In the genomic region with DNA sequence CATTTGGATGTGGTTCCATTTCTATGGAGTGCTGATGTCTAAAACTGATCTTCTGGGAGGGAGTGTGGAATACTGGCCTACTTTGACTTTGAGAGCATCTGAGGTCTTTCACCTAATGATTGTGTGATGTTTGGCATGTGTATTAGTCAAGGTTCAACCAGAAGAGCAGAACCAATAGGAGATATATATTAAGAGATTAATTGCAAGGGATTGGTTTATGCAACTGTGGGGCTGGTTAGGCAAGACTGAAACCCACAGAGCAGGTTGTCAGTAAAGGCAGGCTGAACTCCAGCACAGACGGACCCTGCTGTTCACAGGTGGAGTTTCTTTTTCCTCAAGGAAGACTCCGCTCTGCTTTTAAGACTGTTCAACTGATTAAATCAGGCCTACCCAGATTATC, we compare ENCODE assay signal across 21 cellular contexts. TPM values are rescaled to one million over a fixed set of nuclear protein-coding genes. Genes with fewer than 3 reads are reported as not detected.
A peak's percentile ranks its signal among the peaks of the same experiment; 100 is the strongest.
DNase-seq lines count a peak whose midpoint lies in the region; ATAC-seq, FAIRE-seq and TF ChIP-seq lines count a peak whose summit lies in the region.
"Had no signal": no experiment of that assay in that cellular context is flagged by ENCODE, and none has a peak within 500 bp of the region (broad histone marks: within the 10 kb centered on the region; RNA-seq: fewer than 3 reads in every experiment).

No MANE protein-coding gene starts in this region.

- H2AFZ ChIP-seq in HepG2 (ENCODE audit: low read length), result no peak overlapping the region

- H3K79me2 ChIP-seq in HepG2 (ENCODE audit: insufficient read depth, low read length), result peaks cover 11% of the 10 kb centered on the region

- TF ChIP-seq CTCF in liver (IDR thresholded peaks at IDR 0.05; ENCODE audit: low read depth, low read length, missing input control) (no peak), HepG2 (CRISPR knock-in tag; IDR thresholded peaks at IDR 0.05) (no peak), WERI-Rb-1 (IDR thresholded peaks at IDR 0.05; ENCODE audit: low read depth, low read length) (no peak), esophagus squamous epithelium (IDR thresholded peaks at IDR 0.05) (no peak)

- no peak for TF ChIP-seq RAD21 in liver (IDR thresholded peaks at IDR 0.05)
- TF ChIP-seq RAD21 in HepG2 (CRISPR knock-in tag; IDR thresholded peaks at IDR 0.05), result no peak

- H3K27me3 ChIP-seq in liver (ENCODE audit: control insufficient read depth in 4 of 4, insufficient read depth in 4 of 4, low read length in 3 of 4) (no peaks in the 10 kb centered on the region), HepG2 (ENCODE audit: control insufficient read depth in 1 of 2, insufficient read depth in 2 of 2, low read length in 2 of 2) (no peaks in the 10 kb centered on the region), WERI-Rb-1 (ENCODE audit: insufficient read depth, low read depth, severe bottlenecking) (no peaks in the 10 kb centered on the region), esophagus squamous epithelium (no peaks in the 10 kb centered on the region)
- H3K27me3 ChIP-seq: tibial artery had no signal

- BruUV-seq in HepG2 (replicated peaks; lab: Mats Ljungman, UMichigan), result no TSS peak

- ATAC-seq in HepG2 (no peak), GM19455 (IDR thresholded peaks at IDR 0.05; ENCODE audit: unreplicated experiment) (no peak)
- ATAC-seq: activated CD8-positive, alpha-beta memory T cell treated with anti-CD3 and anti-CD28 coated beads, Interleukin-2, amount 10 ng/mL, durations not matched to agents 7 days and 5 days had no signal

- H3K27ac ChIP-seq in liver (ENCODE audit: low read depth in 1 of 2, low read length in 2 of 2) (no peak overlapping the region), HepG2 (ENCODE audit: extremely low read length, insufficient read depth, low read length) (no peak overlapping the region), WERI-Rb-1 (no peak overlapping the region; the same call in 1 of the 2 replicates), esophagus squamous epithelium (peak overlapping the region; percentile 65 to 83 (median 76))
- H3K27ac ChIP-seq: tibial artery had no signal

- H3K9me3 ChIP-seq in liver (ENCODE audit: control insufficient read depth in 4 of 4, low read length in 3 of 4), result no peaks in the 10 kb centered on the region
- no peaks in the 10 kb centered on the region for H3K9me3 ChIP-seq in HepG2 (ENCODE audit: low read length)
- H3K9me3 ChIP-seq in WERI-Rb-1 (ENCODE audit: severe bottlenecking), result peaks cover 3% of the 10 kb centered on the region
- H3K9me3 ChIP-seq in esophagus squamous epithelium, result no peaks in the 10 kb centered on the region
- H3K9me3 ChIP-seq: tibial artery had no signal

- FAIRE-seq in HepG2 (lab: Jason Lieb, UNC) (no peak), H54 (lab: Jason Lieb, UNC) (no peak)
- FAIRE-seq: A204.1, kidney had no signal

- in situ Hi-C loops in HepG2 (cut with HindIII; ENCODE audit: extremely low pct_ligation_motif_present, low pct_unique_long_range_greater_than_20kb), result no loop called here

- CTCF ChIA-PET in HepG2 (lab: Yijun Ruan, JAX; ENCODE audit: low intra/inter-chr PET ratio, low total read pairs), result no interaction called here

- H3K4me3 ChIP-seq in liver (ENCODE audit: low read depth in 1 of 3, low read length in 3 of 3), result no peak overlapping the region
- no peak overlapping the region for H3K4me3 ChIP-seq in HepG2 (replicated peaks in 1 of 3; ENCODE audit: insufficient read depth in 1 of 3, low read depth in 2 of 3, low read length in 3 of 3)
- no peak overlapping the region for H3K4me3 ChIP-seq in WERI-Rb-1 (ENCODE audit: low read depth, low read length)
- H3K4me3 ChIP-seq in esophagus squamous epithelium, result no peak overlapping the region
- H3K4me3 ChIP-seq: tibial artery had no signal

- DNase-seq in HepG2 (ENCODE audit: low spot score) (no peak), WERI-Rb-1 (peak; percentile 80), esophagus squamous epithelium (lab: John Stamatoyannopoulos, UW) (no peak), NCI-H748 treated with DMSO at 0.1 percent for 48 hours (lab: John Stamatoyannopoulos, UW) (no peak), midbrain (lab: John Stamatoyannopoulos, UW) (no peak), H54 (ENCODE audit: insufficient read length, low spot score) (no peak)
- DNase-seq: activated CD4-positive, CD25-positive, alpha-beta regulatory T cell treated with anti-CD3 and anti-CD28 coated beads, Interleukin-2, amount 50 U/mL, for 72 hours; activated CD8-positive, alpha-beta memory T cell treated with anti-CD3 and anti-CD28 coated beads, Interleukin-2, amount 10 ng/mL, durations not matched to agents 7 days and 5 days; caudate nucleus; effector CD8-positive, alpha-beta T cell; hippocampal formation; kidney; MV-4-11; NCI-H1930; NCI-H446 treated with DMSO at 0.1 percent for 48 hours; SHP77; stimulated activated naive CD4-positive, alpha-beta T cell; tibial artery had no signal

- H3K4me2 ChIP-seq in HepG2 (ENCODE audit: low read depth, low read length), result no peak overlapping the region

- no peak overlapping the region for H3K9ac ChIP-seq in liver (ENCODE audit: low read depth in 1 of 2, low read length in 2 of 2)
- no peak overlapping the region for H3K9ac ChIP-seq in HepG2 (ENCODE audit: insufficient read depth, low read depth, low read length)

- TF ChIP-seq EP300 in HepG2 (IDR thresholded peaks at IDR 0.05; ENCODE audit: low read depth in 2 of 2, low read length in 2 of 2) (no peak), HepG2 (CRISPR knock-in tag; IDR thresholded peaks at IDR 0.05; ENCODE audit: borderline replicate concordance) (no peak)

- TF ChIP-seq POLR2A in HepG2 (IDR thresholded peaks at IDR 0.05; ENCODE audit: insufficient read depth in 1 of 2, low read depth in 2 of 2, low read length in 2 of 2) (no peak), esophagus squamous epithelium (IDR thresholded peaks at IDR 0.05) (no peak), H54 (IDR thresholded peaks at IDR 0.05; ENCODE audit: low read depth, low read length) (no peak)

- WGBS in liver, result 68% methylated on average over 2 of the region's 2 CpGs
- WGBS in HepG2 (ENCODE audit: low lambda C conversion rate), result 50% methylated on average over 2 of the region's 2 CpGs
- WGBS in esophagus squamous epithelium, 2 donors, result 53 to 54% methylated on average over 2 of the region's 2 CpGs

- no peaks in the 10 kb centered on the region for H4K20me1 ChIP-seq in HepG2 (ENCODE audit: insufficient read depth, low read length)

- POLR2A ChIA-PET in HepG2 (lab: Yijun Ruan, JAX), result no interaction called here

- H3K36me3 ChIP-seq in liver (ENCODE audit: control insufficient read depth in 4 of 4, insufficient read depth in 3 of 4, low read depth in 1 of 4, low read length in 3 of 4), result no peaks in the 10 kb centered on the region
- no peaks in the 10 kb centered on the region for H3K36me3 ChIP-seq in HepG2 (replicated peaks in 1 of 2; ENCODE audit: control insufficient read depth in 1 of 2, insufficient read depth in 2 of 2, low read length in 2 of 2)
- no peaks in the 10 kb centered on the region for H3K36me3 ChIP-seq in WERI-Rb-1
- no peaks in the 10 kb centered on the region for H3K36me3 ChIP-seq in esophagus squamous epithelium
- H3K36me3 ChIP-seq: tibial artery had no signal

- intact Hi-C loops in HepG2 (cut with micrococcal nuclease; ENCODE audit: unreplicated experiment) (no loop called here), esophagus squamous epithelium (cut with DNase I) (no loop called here)

- H3K4me1 ChIP-seq in liver (ENCODE audit: control insufficient read depth in 4 of 4, insufficient read depth in 4 of 4, low read length in 3 of 4), result peaks cover 0 to 5% (median 1%) of the 10 kb centered on the region in 4 donors
- no peaks in the 10 kb centered on the region for H3K4me1 ChIP-seq in HepG2 (ENCODE audit: insufficient read depth, low read length)
- peaks cover 3 to 73% (median 19%) of the 10 kb centered on the region in 3 donors for H3K4me1 ChIP-seq in esophagus squamous epithelium
- H3K4me1 ChIP-seq: tibial artery had no signal

TF ChIP-seq in HepG2, 621 proteins besides CTCF, POLR2A, EP300 and RAD21 (continues in another document):
- TF ChIP-seq, protein P1, sequence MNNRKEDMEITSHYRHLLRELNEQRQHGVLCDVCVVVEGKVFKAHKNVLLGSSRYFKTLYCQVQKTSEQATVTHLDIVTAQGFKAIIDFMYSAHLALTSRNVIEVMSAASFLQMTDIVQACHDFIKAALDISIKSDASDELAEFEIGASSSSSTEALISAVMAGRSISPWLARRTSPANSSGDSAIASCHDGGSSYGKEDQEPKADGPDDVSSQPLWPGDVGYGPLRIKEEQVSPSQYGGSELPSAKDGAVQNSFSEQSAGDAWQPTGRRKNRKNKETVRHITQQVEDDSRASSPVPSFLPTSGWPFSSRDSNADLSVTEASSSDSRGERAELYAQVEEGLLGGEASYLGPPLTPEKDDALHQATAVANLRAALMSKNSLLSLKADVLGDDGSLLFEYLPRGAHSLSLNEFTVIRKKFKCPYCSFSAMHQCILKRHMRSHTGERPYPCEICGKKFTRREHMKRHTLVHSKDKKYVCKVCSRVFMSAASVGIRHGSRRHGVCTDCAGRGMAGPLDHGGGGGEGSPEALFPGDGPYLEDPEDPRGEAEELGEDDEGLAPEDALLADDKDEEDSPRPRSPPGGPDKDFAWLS (CRISPR knock-in tag; IDR thresholded peaks at IDR 0.05; ENCODE audit: borderline replicate concordance), result no peak

RNA-seq across cellular contexts. Expression of a gene that starts 11.6 kb away (rescaled TPM):
- total RNA-seq in liver, result 1 to 10 TPM; 1.7 to 4.4 TPM
- polyA plus RNA-seq in liver, result 1 to 10 TPM; 1.4 to 1.8 TPM
- total RNA-seq in HepG2 (2016; rRNA removed; fragmentation: Illumina TruSeq; extraction: Trizol), result 27.4 and 37.1 TPM in 2 replicates
- total RNA-seq in HepG2 (2016; cell fraction: cytosol; rRNA removed; fragmentation: Illumina TruSeq; extraction: Trizol; ENCODE audit: low read depth), result 37.5 and 44.9 TPM in 2 replicates
- 26.8 and 36.0 TPM in 2 replicates for total RNA-seq in HepG2 (2016; cell fraction: insoluble cytoplasmic fraction; rRNA removed; fragmentation: Illumina TruSeq; extraction: Trizol)
- total RNA-seq in HepG2 (2016; cell fraction: membrane; rRNA removed; fragmentation: Illumina TruSeq; extraction: Trizol), result 68.9 and 79.0 TPM in 2 replicates
- 12.4 and 15.0 TPM in 2 replicates for total RNA-seq in HepG2 (2016; cell fraction: nucleus; rRNA removed; fragmentation: Illumina TruSeq; extraction: Trizol)
- 3.7 and 4.8 TPM in 2 replicates for polyA plus RNA-seq in HepG2 (2011; rRNA removed)
- 1.7 and 2.6 TPM in 2 replicates for polyA plus RNA-seq in HepG2 (2011; cell fraction: cytosol; rRNA removed)
- polyA plus RNA-seq in HepG2 (2011; cell fraction: nucleus; rRNA removed), result 1.1 and 1.2 TPM in 2 replicates
- polyA plus RNA-seq in HepG2 (2012), result 4.4 and 5.5 TPM in 2 replicates
- polyA plus RNA-seq in HepG2 (2016; cell fraction: cytosol; fragmentation: Illumina TruSeq; extraction: Trizol; ENCODE audit: low read depth), result 38.8 and 41.5 TPM in 2 replicates
- 22.0 and 22.8 TPM in 2 replicates for polyA plus RNA-seq in HepG2 (2016; cell fraction: insoluble cytoplasmic fraction; fragmentation: Illumina TruSeq; extraction: Trizol; ENCODE audit: low read depth)
- 46.5 and 53.9 TPM in 2 replicates for polyA plus RNA-seq in HepG2 (2016; cell fraction: membrane; fragmentation: Illumina TruSeq; extraction: Trizol; ENCODE audit: low read depth)
- 12.6 TPM in 2 replicates for polyA plus RNA-seq in HepG2 (2016; cell fraction: nucleus; fragmentation: Illumina TruSeq; extraction: Trizol; ENCODE audit: insufficient read depth, low read depth)
- 2.2 and 7.6 TPM in 2 replicates for polyA minus RNA-seq in HepG2 (2011; rRNA and poly(A)+ RNA removed; ENCODE audit: low replicate concordance)
- polyA minus RNA-seq in HepG2 (2011; cell fraction: cytosol; rRNA and poly(A)+ RNA removed), result 6.4 and 9.6 TPM in 2 replicates
- 4.9 and 9.3 TPM in 2 replicates for polyA minus RNA-seq in HepG2 (2011; cell fraction: nucleus; rRNA and poly(A)+ RNA removed)
- 10 to 100 TPM; 19.3 to 80.7 (median 39.1) TPM for total RNA-seq in esophagus squamous epithelium

Comparison
In these comparisons a context has a peak if more than half of its experiments do, and no peak if none do; other contexts are left out.
1. H3K27ac ChIP-seq: peak in esophagus squamous epithelium (4 of 4); none in liver (0 of 2), HepG2 (single experiment) and WERI-Rb-1 (single experiment).